Comparison of ENCODE assay signal across 23 cellular contexts in the genomic region with DNA sequence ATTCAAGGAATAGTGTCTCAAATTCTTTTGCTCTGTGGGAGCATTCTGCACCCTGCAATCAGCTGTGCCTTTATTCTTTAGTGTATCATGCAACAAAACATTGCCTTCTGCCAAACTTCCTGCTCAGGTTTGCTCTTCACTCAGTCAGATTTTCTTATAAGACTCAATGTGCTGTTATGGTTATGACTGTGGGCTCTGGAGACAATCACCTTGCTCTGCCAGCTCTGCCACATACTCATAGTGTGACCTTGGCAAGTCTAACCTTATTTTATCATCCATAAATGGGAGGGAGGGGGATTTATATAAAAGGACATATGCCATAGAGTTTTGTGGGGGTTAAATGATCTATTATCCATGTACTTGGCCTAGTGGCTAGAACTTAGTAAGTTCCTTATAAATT.
"Had no signal": no experiment of that assay in that cellular context is flagged by ENCODE, and none has a peak within 500 bp of the region (broad histone marks: within the 10 kb centered on the region; RNA-seq: fewer than 3 reads in every experiment).

No MANE protein-coding gene starts in this region.

- DNase-seq: KBM-7, MG63, NCI-H1092, NCI-H1105 treated with DMSO at 0.1 percent for 48 hours, NCI-H1417 treated with DMSO at 0.1 percent for 48 hours, NCI-H146, NCI-H187, NCI-H2029, NCI-H2081 treated with DMSO at 0.1 percent for 48 hours, NCI-H2171, NCI-H226, NCI-H446, NCI-H510A, NCI-H524 treated with DMSO at 0.1 percent for 48 hours, NCI-H69, NCI-H774, PC-3, Peyer's patch, SHP77 treated with DMSO at 0.1 percent for 48 hours, SJCRH30 had no signal

- H3K4me1 ChIP-seq: Peyer's patch, SJCRH30 had no signal

- H3K36me3 ChIP-seq: MG63, Peyer's patch, SJCRH30 had no signal

- H3K4me3 ChIP-seq: MG63, Peyer's patch, SJCRH30 had no signal

- ATAC-seq: PC-3, Right ventricle myocardium inferior, SK-N-SH treated with all-trans-retinoic acid at 6 μM for 48 hours had no signal

- H3K27me3 ChIP-seq: MG63, Peyer's patch, SJCRH30 had no signal

- H3K27ac ChIP-seq: HL-60, Peyer's patch, SJCRH30 had no signal

- H3K9me3 ChIP-seq: MG63, Peyer's patch, SJCRH30 had no signal
